1 cellular context compared by ENCODE assay signal in the genomic region with DNA sequence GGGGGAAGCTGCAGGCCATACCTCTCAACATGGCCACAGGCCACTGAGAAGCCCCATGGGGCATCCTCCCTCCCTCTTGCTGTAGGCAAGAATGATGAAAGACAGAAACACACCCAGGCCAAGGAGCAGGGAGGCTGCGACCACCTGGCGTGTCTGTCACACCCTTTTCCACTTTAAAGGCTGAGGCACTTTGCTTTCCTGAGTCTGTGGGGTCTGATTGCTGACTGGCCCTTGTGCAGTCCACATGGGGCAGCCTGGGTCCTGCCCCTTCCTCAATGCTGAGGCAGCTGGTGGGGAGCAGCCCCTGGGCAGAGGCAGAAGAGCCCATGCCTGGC.
TF ChIP-seq lines count a peak whose summit lies in the region.

No MANE protein-coding gene starts in this region.

TF ChIP-seq in HepG2, 621 proteins besides CTCF, POLR2A, EP300 and RAD21:
- TF ChIP-seq ZNF879 (CRISPR knock-in tag; IDR thresholded peaks at IDR 0.05): no peak
- TF ChIP-seq MIXL1 (CRISPR knock-in tag; IDR thresholded peaks at IDR 0.05): no peak
- no peak for TF ChIP-seq ZNF609 (CRISPR knock-in tag; IDR thresholded peaks at IDR 0.05; ENCODE audit: borderline replicate concordance)
- no peak for TF ChIP-seq SAFB2 (CRISPR knock-in tag; IDR thresholded peaks at IDR 0.05; ENCODE audit: borderline replicate concordance, low read depth)
- TF ChIP-seq ZNF232 (CRISPR knock-in tag; IDR thresholded peaks at IDR 0.05; ENCODE audit: borderline replicate concordance): no peak
- TF ChIP-seq CSRNP2 (CRISPR knock-in tag; conservative IDR thresholded peaks at IDR 0.05; ENCODE audit: low read depth): no peak
- TF ChIP-seq, protein P1, sequence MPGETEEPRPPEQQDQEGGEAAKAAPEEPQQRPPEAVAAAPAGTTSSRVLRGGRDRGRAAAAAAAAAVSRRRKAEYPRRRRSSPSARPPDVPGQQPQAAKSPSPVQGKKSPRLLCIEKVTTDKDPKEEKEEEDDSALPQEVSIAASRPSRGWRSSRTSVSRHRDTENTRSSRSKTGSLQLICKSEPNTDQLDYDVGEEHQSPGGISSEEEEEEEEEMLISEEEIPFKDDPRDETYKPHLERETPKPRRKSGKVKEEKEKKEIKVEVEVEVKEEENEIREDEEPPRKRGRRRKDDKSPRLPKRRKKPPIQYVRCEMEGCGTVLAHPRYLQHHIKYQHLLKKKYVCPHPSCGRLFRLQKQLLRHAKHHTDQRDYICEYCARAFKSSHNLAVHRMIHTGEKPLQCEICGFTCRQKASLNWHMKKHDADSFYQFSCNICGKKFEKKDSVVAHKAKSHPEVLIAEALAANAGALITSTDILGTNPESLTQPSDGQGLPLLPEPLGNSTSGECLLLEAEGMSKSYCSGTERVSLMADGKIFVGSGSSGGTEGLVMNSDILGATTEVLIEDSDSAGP (CRISPR knock-in tag; IDR thresholded peaks at IDR 0.05; ENCODE audit: borderline replicate concordance): no peak
- TF ChIP-seq RFXAP (CRISPR knock-in tag; IDR thresholded peaks at IDR 0.05; ENCODE audit: borderline replicate concordance): no peak
- TF ChIP-seq IKZF1 (IDR thresholded peaks at IDR 0.05): no peak
- TF ChIP-seq CERS6 (CRISPR knock-in tag; IDR thresholded peaks at IDR 0.05): no peak
